Comparison of ENCODE assay signal across 24 cellular contexts in genomic region chr19:29294343-29294811, GRCh38.
A peak's percentile ranks its signal among the peaks of the same experiment; 100 is the strongest.
DNase-seq lines count a peak whose midpoint lies in the region; ATAC-seq and TF ChIP-seq lines count a peak whose summit lies in the region.
"Had no signal": no experiment of that assay in that cellular context is flagged by ENCODE, and none has a peak within 500 bp of the region (broad histone marks: within the 10 kb centered on the region; RNA-seq: fewer than 3 reads in every experiment).

No MANE protein-coding gene starts in this region.

- H2AFZ ChIP-seq in IMR-90 (replicated peaks; ENCODE audit: low read length, poor library complexity) = no peak overlapping the region

- BruUV-seq in IMR-90 (replicated peaks; lab: Mats Ljungman, UMichigan) = no TSS peak

- H4K20me1 ChIP-seq in IMR-90 (ENCODE audit: insufficient read depth, low read length) = no peaks in the 10 kb centered on the region

- in situ Hi-C loops in IMR-90 (cut with MboI; ENCODE audit: low sequenced_read_pairs) = no loop called here

- no peak overlapping the region for H2BK5ac ChIP-seq in IMR-90 (ENCODE audit: low read depth, low read length, poor library complexity, severe bottlenecking)

- H3K9ac ChIP-seq in IMR-90 (ENCODE audit: low read depth, low read length) = no peak overlapping the region

- no peaks in the 10 kb centered on the region for H3K36me3 Mint-ChIP-seq in activated CD8-positive, alpha-beta T cell treated with anti-CD3 and anti-CD28 coated beads for 36 hours (ENCODE audit: low read depth)
- H3K36me3 Mint-ChIP-seq in activated CD8-positive, alpha-beta T cell treated with anti-CD3 and anti-CD28 coated beads, Interleukin-2, amount 10 ng/mL, durations not matched to agents 7 days and 5 days (ENCODE audit: low read depth) = no peaks in the 10 kb centered on the region
- H3K36me3 Mint-ChIP-seq in T-helper 2 cell treated with Interferon-gamma antibody and Interleukin-4, amounts not matched to agents 5 μg/mL and 100 μg/mL, for 36 hours (ENCODE audit: low read depth) = no peaks in the 10 kb centered on the region
- no peaks in the 10 kb centered on the region for H3K36me3 Mint-ChIP-seq in stimulated activated effector memory CD8-positive, alpha-beta T cell treated with anti-CD3 and anti-CD28 coated beads, Interleukin-12 subunit alpha, Interleukin-12 subunit beta, amount 100 ng/mL, for 72 hours

- H3K56ac ChIP-seq in IMR-90 (ENCODE audit: extremely low read depth, insufficient read depth, low read length) = no peak overlapping the region

- no peak overlapping the region for H3K14ac ChIP-seq in IMR-90 (replicated peaks; ENCODE audit: low read depth, low read length)

- no peaks in the 10 kb centered on the region for H3K27me3 Mint-ChIP-seq in activated CD8-positive, alpha-beta T cell treated with anti-CD3 and anti-CD28 coated beads for 36 hours
- no peaks in the 10 kb centered on the region for H3K27me3 Mint-ChIP-seq in activated CD8-positive, alpha-beta T cell treated with anti-CD3 and anti-CD28 coated beads, Interleukin-2, amount 10 ng/mL, durations not matched to agents 7 days and 5 days (ENCODE audit: low read depth)
- H3K27me3 Mint-ChIP-seq in T-helper 2 cell treated with Interferon-gamma antibody and Interleukin-4, amounts not matched to agents 5 μg/mL and 100 μg/mL, for 36 hours (ENCODE audit: low read depth) = no peaks in the 10 kb centered on the region
- H3K27me3 Mint-ChIP-seq: activated B cell treated with CpG ODN at 0.5 μM for 24 hours had no signal

- no peak overlapping the region for H2AK5ac ChIP-seq in IMR-90 (ENCODE audit: low read depth, low read length)

- H3K4me1 ChIP-seq in IMR-90 (ENCODE audit: control insufficient read depth, insufficient read depth, low read length) = no peaks in the 10 kb centered on the region
- H3K4me1 ChIP-seq: breast epithelium, gastrocnemius medialis had no signal

- no peak overlapping the region for H3K23ac ChIP-seq in IMR-90 (ENCODE audit: low read depth, low read length)

- H2BK120ac ChIP-seq in IMR-90 (ENCODE audit: low read depth, low read length) = no peak overlapping the region

- no peaks in the 10 kb centered on the region for H3K79me1 ChIP-seq in IMR-90 (ENCODE audit: low read depth in 1 of 2, low read length in 2 of 2)

- H3K4me1 Mint-ChIP-seq in activated CD8-positive, alpha-beta T cell treated with anti-CD3 and anti-CD28 coated beads for 36 hours (ENCODE audit: low read depth) = peaks cover 4% of the 10 kb centered on the region
- H3K4me1 Mint-ChIP-seq in activated CD8-positive, alpha-beta T cell treated with anti-CD3 and anti-CD28 coated beads, Interleukin-2, amount 10 ng/mL, durations not matched to agents 7 days and 5 days (ENCODE audit: low read depth) = no peaks in the 10 kb centered on the region
- peaks cover 4% of the 10 kb centered on the region for H3K4me1 Mint-ChIP-seq in T-helper 2 cell treated with Interferon-gamma antibody and Interleukin-4, amounts not matched to agents 5 μg/mL and 100 μg/mL, for 36 hours (ENCODE audit: low read depth)
- H3K4me1 Mint-ChIP-seq in stimulated activated effector memory CD8-positive, alpha-beta T cell treated with anti-CD3 and anti-CD28 coated beads, Interleukin-12 subunit alpha, Interleukin-12 subunit beta, amount 100 ng/mL, for 72 hours = peaks cover 23% of the 10 kb centered on the region
- H3K4me1 Mint-ChIP-seq: activated B cell treated with CpG ODN at 0.5 μM for 24 hours had no signal

- no peak overlapping the region for H4K8ac ChIP-seq in IMR-90 (ENCODE audit: low read depth in 2 of 2, low read length in 2 of 2)

- ATAC-seq in activated CD8-positive, alpha-beta T cell treated with anti-CD3 and anti-CD28 coated beads for 36 hours = peak; percentile 39
- no peak for ATAC-seq in activated CD8-positive, alpha-beta T cell treated with anti-CD3 and anti-CD28 coated beads, Interleukin-2, amount 10 ng/mL, durations not matched to agents 7 days and 5 days
- ATAC-seq in IMR-90 (ENCODE audit: low read depth) = no peak
- ATAC-seq in stimulated activated effector memory CD8-positive, alpha-beta T cell treated with anti-CD3 and anti-CD28 coated beads, Interleukin-12 subunit alpha, Interleukin-12 subunit beta, amount 100 ng/mL, for 72 hours = peak; percentile 46
- no peak for ATAC-seq in GM21723 (IDR thresholded peaks at IDR 0.05; ENCODE audit: unreplicated experiment)
- ATAC-seq: esophagus mucosa, gastrocnemius medialis, left lobe of liver had no signal

- no peak for TF ChIP-seq CTCF in activated CD8-positive, alpha-beta T cell treated with anti-CD3 and anti-CD28 coated beads for 36 hours (IDR thresholded peaks at IDR 0.05)
- no peak for TF ChIP-seq CTCF in IMR-90 (conservative IDR thresholded peaks at IDR 0.05; ENCODE audit: low read depth, low read length)

- no peaks in the 10 kb centered on the region for H3K36me3 ChIP-seq in IMR-90 (ENCODE audit: control insufficient read depth, insufficient read depth, low read length)
- H3K36me3 ChIP-seq: breast epithelium, gastrocnemius medialis had no signal

- H4K91ac ChIP-seq in IMR-90 (ENCODE audit: insufficient read depth, low read depth, low read length) = no peak overlapping the region

- H4K5ac ChIP-seq in IMR-90 (ENCODE audit: low read depth, low read length) = no peak overlapping the region

- no peak for TF ChIP-seq RAD21 in IMR-90 (IDR thresholded peaks at IDR 0.05; ENCODE audit: low read length)

- H2AK9ac ChIP-seq in IMR-90 (replicated peaks; ENCODE audit: low read depth, low read length, poor library complexity) = no peak overlapping the region

- no peak overlapping the region for H2BK15ac ChIP-seq in IMR-90 (ENCODE audit: low read depth, low read length)

- CTCF ChIA-PET in activated CD8-positive, alpha-beta T cell treated with anti-CD3 and anti-CD28 coated beads for 36 hours (lab: Charles Lee) = interaction anchor here (0.9 kb wide), 1 partner anchor 234 kb away, joined by 3 read pairs; no protein-coding TSS in a partner anchor
- CTCF ChIA-PET in activated CD8-positive, alpha-beta T cell treated with anti-CD3 and anti-CD28 coated beads, Interleukin-2, amount 10 ng/mL, durations not matched to agents 7 days and 5 days (lab: Charles Lee) = no interaction called here
- CTCF ChIA-PET in IMR-90 (lab: Yijun Ruan, JAX) = no interaction called here

- H2BK20ac ChIP-seq in IMR-90 (ENCODE audit: low read depth, low read length) = no peak overlapping the region

- H3K9me3 ChIP-seq in IMR-90 (ENCODE audit: control insufficient read depth, insufficient read depth, low read length) = peaks cover 5% of the 10 kb centered on the region; the same call in 1 of the 2 replicates
- H3K9me3 ChIP-seq: breast epithelium, gastrocnemius medialis had no signal

- H3K9me3 Mint-ChIP-seq in activated CD8-positive, alpha-beta T cell treated with anti-CD3 and anti-CD28 coated beads for 36 hours = no peaks in the 10 kb centered on the region
- no peaks in the 10 kb centered on the region for H3K9me3 Mint-ChIP-seq in activated CD8-positive, alpha-beta T cell treated with anti-CD3 and anti-CD28 coated beads, Interleukin-2, amount 10 ng/mL, durations not matched to agents 7 days and 5 days (ENCODE audit: insufficient read depth)
- H3K9me3 Mint-ChIP-seq in T-helper 2 cell treated with Interferon-gamma antibody and Interleukin-4, amounts not matched to agents 5 μg/mL and 100 μg/mL, for 36 hours = no peaks in the 10 kb centered on the region
- no peaks in the 10 kb centered on the region for H3K9me3 Mint-ChIP-seq in stimulated activated effector memory CD8-positive, alpha-beta T cell treated with anti-CD3 and anti-CD28 coated beads, Interleukin-12 subunit alpha, Interleukin-12 subunit beta, amount 100 ng/mL, for 72 hours
- H3K9me3 Mint-ChIP-seq: activated B cell treated with CpG ODN at 0.5 μM for 24 hours had no signal

- H3K18ac ChIP-seq in IMR-90 (ENCODE audit: low read depth, low read length) = no peak overlapping the region

- H3K27ac ChIP-seq in IMR-90 (ENCODE audit: insufficient read depth, low read length) = no peak overlapping the region
- H3K27ac ChIP-seq: breast epithelium, coronary artery, gastrocnemius medialis had no signal

- dilution Hi-C loops in IMR-90 (cut with HindIII; ENCODE audit: low sequenced_read_pairs, unreplicated experiment) = no loop called here

- H3K4me2 ChIP-seq in IMR-90 (ENCODE audit: low read depth, low read length) = no peak overlapping the region

- no peaks in the 10 kb centered on the region for H3K9me1 ChIP-seq in IMR-90 (ENCODE audit: insufficient read depth, low read length)

- no peak overlapping the region for H3K27ac Mint-ChIP-seq in activated CD8-positive, alpha-beta T cell treated with anti-CD3 and anti-CD28 coated beads for 36 hours
- H3K27ac Mint-ChIP-seq in activated CD8-positive, alpha-beta T cell treated with anti-CD3 and anti-CD28 coated beads, Interleukin-2, amount 10 ng/mL, durations not matched to agents 7 days and 5 days = no peak overlapping the region
- peak overlapping the region; percentile 13 for H3K27ac Mint-ChIP-seq in T-helper 2 cell treated with Interferon-gamma antibody and Interleukin-4, amounts not matched to agents 5 μg/mL and 100 μg/mL, for 36 hours
- no peak overlapping the region for H3K27ac Mint-ChIP-seq in stimulated activated effector memory CD8-positive, alpha-beta T cell treated with anti-CD3 and anti-CD28 coated beads, Interleukin-12 subunit alpha, Interleukin-12 subunit beta, amount 100 ng/mL, for 72 hours
- H3K27ac Mint-ChIP-seq: activated B cell treated with CpG ODN at 0.5 μM for 24 hours had no signal

- no peaks in the 10 kb centered on the region for H3K27me3 ChIP-seq in IMR-90 (ENCODE audit: control insufficient read depth, insufficient read depth, low read length)

- intact Hi-C loops in activated CD8-positive, alpha-beta T cell treated with anti-CD3 and anti-CD28 coated beads for 36 hours (cut with micrococcal nuclease) = no loop called here
- intact Hi-C loops in IMR-90 (cut with micrococcal nuclease) = no loop called here

- no peak overlapping the region for H3K4me3 Mint-ChIP-seq in activated CD8-positive, alpha-beta T cell treated with anti-CD3 and anti-CD28 coated beads for 36 hours
- H3K4me3 Mint-ChIP-seq in activated CD8-positive, alpha-beta T cell treated with anti-CD3 and anti-CD28 coated beads, Interleukin-2, amount 10 ng/mL, durations not matched to agents 7 days and 5 days = no peak overlapping the region
- no peak overlapping the region for H3K4me3 Mint-ChIP-seq in T-helper 2 cell treated with Interferon-gamma antibody and Interleukin-4, amounts not matched to agents 5 μg/mL and 100 μg/mL, for 36 hours
- H3K4me3 Mint-ChIP-seq in stimulated activated effector memory CD8-positive, alpha-beta T cell treated with anti-CD3 and anti-CD28 coated beads, Interleukin-12 subunit alpha, Interleukin-12 subunit beta, amount 100 ng/mL, for 72 hours = no peak overlapping the region
- H3K4me3 Mint-ChIP-seq: activated B cell treated with CpG ODN at 0.5 μM for 24 hours had no signal

- POLR2A ChIA-PET in activated CD8-positive, alpha-beta T cell treated with anti-CD3 and anti-CD28 coated beads for 36 hours (lab: Charles Lee) = no interaction called here
- POLR2A ChIA-PET in activated CD8-positive, alpha-beta T cell treated with anti-CD3 and anti-CD28 coated beads, Interleukin-2, amount 10 ng/mL, durations not matched to agents 7 days and 5 days (lab: Charles Lee) = no interaction called here
- POLR2A ChIA-PET in IMR-90 (lab: Charles Lee; ENCODE audit: unreplicated experiment) = no interaction called here

- no CpG with 5 or more reads among the region's 3 CpGs for WGBS in IMR-90 (ENCODE audit: extremely low coverage in 2 of 2, insufficient read length in 1 of 2), 2 experiments

- DNase-seq in activated CD8-positive, alpha-beta T cell treated with anti-CD3 and anti-CD28 coated beads for 36 hours = no peak
- DNase-seq in activated CD8-positive, alpha-beta T cell treated with anti-CD3 and anti-CD28 coated beads, Interleukin-2, amount 10 ng/mL, durations not matched to agents 7 days and 5 days = no peak
- DNase-seq in IMR-90 = peak; percentile 21
- no peak for DNase-seq in T-helper 2 cell treated with Interferon-gamma antibody and Interleukin-4, amounts not matched to agents 5 μg/mL and 100 μg/mL, for 36 hours (ENCODE audit: low spot score)
- DNase-seq in stimulated activated effector memory CD8-positive, alpha-beta T cell treated with anti-CD3 and anti-CD28 coated beads, Interleukin-12 subunit alpha, Interleukin-12 subunit beta, amount 100 ng/mL, for 72 hours (ENCODE audit: low spot score in 2 of 2) = no peak
- no peak for DNase-seq in cerebellum (ENCODE audit: low spot score)
- no peak for DNase-seq in activated naive CD4-positive, alpha-beta T cell treated with anti-CD3 and anti-CD28 coated beads, Interleukin-2, amount 50 U/mL, for 16 hours
- DNase-seq: activated B cell treated with CpG ODN at 0.5 μM for 24 hours; activated CD4-positive, alpha-beta T cell treated with anti-CD3 and anti-CD28 coated beads, Interleukin-2, amount 50 U/mL, for 48 hours; activated naive CD4-positive, alpha-beta T cell treated with Interleukin-2 at 50 U/mL for 16 hours; activated T-cell treated with anti-CD3 and anti-CD28 coated beads, Interleukin-2, amount 50 U/mL, for 1 hour; amygdala; gastrocnemius medialis; hippocampal formation; mesendoderm; NCI-H1694; NCI-H526 treated with DMSO at 0.1 percent for 48 hours; occipital lobe; stimulated activated CD4-positive, alpha-beta T cell treated with anti-CD3 and anti-CD28 coated beads, Interleukin-1b, Interleukin-23, amount 100 ng/mL, for 48 hours had no signal

- H3K4ac ChIP-seq in IMR-90 (ENCODE audit: low read depth, low read length) = no peak overlapping the region

- no peak for TF ChIP-seq POLR2A in IMR-90 (IDR thresholded peaks at IDR 0.05; ENCODE audit: low read depth, low read length)

- H3K4me3 ChIP-seq in IMR-90 (ENCODE audit: insufficient read depth, low read depth, low read length) = no peak overlapping the region
- H3K4me3 ChIP-seq: breast epithelium, coronary artery, gastrocnemius medialis had no signal

Comparison
In these comparisons a context has a peak if more than half of its experiments do, and no peak if none do; other contexts are left out.
1. ATAC-seq: peak in activated CD8-positive, alpha-beta T cell treated with anti-CD3 and anti-CD28 coated beads for 36 hours (single experiment) and stimulated activated effector memory CD8-positive, alpha-beta T cell treated with anti-CD3 and anti-CD28 coated beads, Interleukin-12 subunit alpha, Interleukin-12 subunit beta, amount 100 ng/mL, for 72 hours (single experiment); none in activated CD8-positive, alpha-beta T cell treated with anti-CD3 and anti-CD28 coated beads, Interleukin-2, amount 10 ng/mL, durations not matched to agents 7 days and 5 days (single experiment), IMR-90 (single experiment) and GM21723 (single experiment).